In the genomic region with DNA sequence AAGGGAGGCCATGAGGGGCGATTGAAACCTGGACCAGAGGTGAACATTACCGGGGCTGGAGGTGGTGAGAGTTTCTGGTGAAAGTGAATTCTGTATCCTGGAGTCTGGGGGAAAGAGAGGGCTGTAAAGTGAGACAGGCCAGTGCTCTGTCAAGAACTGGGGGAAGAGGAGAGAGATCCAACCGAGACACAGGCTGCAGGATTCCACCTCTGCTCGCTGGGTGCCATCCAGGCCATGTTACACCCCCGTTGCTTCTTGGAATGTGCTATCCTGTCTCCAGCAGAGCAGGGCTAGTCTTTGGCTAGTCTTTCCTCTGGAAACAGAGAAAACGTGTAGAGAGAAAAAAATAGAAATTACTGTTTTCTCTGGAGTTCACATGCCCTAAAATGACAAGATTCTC, we compare ENCODE assay signal across 19 cellular contexts. TPM values are rescaled to one million over a fixed set of nuclear protein-coding genes. Genes with fewer than 3 reads are reported as not detected.
DNase-seq lines count a peak whose midpoint lies in the region; ATAC-seq, FAIRE-seq and TF ChIP-seq lines count a peak whose summit lies in the region.
"Had no signal": no experiment of that assay in that cellular context is flagged by ENCODE, and none has a peak within 500 bp of the region (broad histone marks: within the 10 kb centered on the region; RNA-seq: fewer than 3 reads in every experiment).

No MANE protein-coding gene starts in this region.

- no peaks in the 10 kb centered on the region for H3K9me1 ChIP-seq in K562 (ENCODE audit: control insufficient read depth, insufficient read depth, low read length)

- no peaks in the 10 kb centered on the region for H3K36me3 Mint-ChIP-seq in type B pancreatic cell
- H3K36me3 Mint-ChIP-seq: natural killer cell treated with Interleukin-12 subunit alpha and Interleukin-12 subunit beta and Interleukin-15 and Interleukin-18, amount 100 ng/mL, for 72 hours had no signal

- DNase-seq in H7 (peak; percentile 39), K562 (ENCODE audit: extremely low read depth in 1 of 4, low spot score in 3 of 4) (no peak), kidney tubule cell (ENCODE audit: low spot score) (peak; percentile 52), sigmoid colon (no peak), nucleus accumbens (lab: John Stamatoyannopoulos, UW) (no peak), type B pancreatic cell (ENCODE audit: extremely low spot score, unreplicated experiment) (no peak), 8988T (no peak)
- no peak for DNase-seq in stimulated activated naive CD8-positive, alpha-beta T cell treated with anti-CD3 and anti-CD28 coated beads, Interleukin-15, Interleukin-2, amounts not matched to agents 100 U/mL and 50 U/mL, for 24 hours
- DNase-seq: DMS153, Kasumi-1, left colon, NCI-H2029, SIG-M5 had no signal

- no peaks in the 10 kb centered on the region for H3K27me3 Mint-ChIP-seq in type B pancreatic cell

- H3K9me3 Mint-ChIP-seq in type B pancreatic cell: no peaks in the 10 kb centered on the region
- H3K9me3 Mint-ChIP-seq: natural killer cell treated with Interleukin-12 subunit alpha and Interleukin-12 subunit beta and Interleukin-15 and Interleukin-18, amount 100 ng/mL, for 72 hours had no signal

- H3K9ac ChIP-seq in K562 (ENCODE audit: insufficient read depth in 1 of 2, low read depth in 2 of 2, low read length in 2 of 2): peak overlapping the region in 1 of 2 experiments; percentile 47; a peak in 1 of 4 replicates

- H3K27me3 ChIP-seq in H7 (ENCODE audit: control insufficient read depth, insufficient read depth, low read length): no peaks in the 10 kb centered on the region
- H3K27me3 ChIP-seq in K562 (ENCODE audit: control insufficient read depth in 2 of 2, insufficient read depth in 2 of 2, low read length in 2 of 2): no peaks in the 10 kb centered on the region
- no peaks in the 10 kb centered on the region for H3K27me3 ChIP-seq in sigmoid colon

- CTCF ChIA-PET in K562 (lab: Yijun Ruan, JAX; ENCODE audit: low intra/inter-chr PET ratio): no interaction called here

- TF ChIP-seq CTCF in K562 (IDR thresholded peaks at IDR 0.05 in 2 of 3, conservative IDR thresholded peaks at IDR 0.05 in 1 of 3; ENCODE audit: insufficient read depth in 2 of 3, low read depth in 1 of 3, low read length in 3 of 3): no peak
- TF ChIP-seq CTCF in sigmoid colon (IDR thresholded peaks at IDR 0.05): no peak
- no peak for TF ChIP-seq CTCF in type B pancreatic cell (conservative IDR thresholded peaks at IDR 0.05)

- WGBS in K562 (ENCODE audit: insufficient coverage, low coverage, missing lambda C conversion rate): 65% methylated on average over 6 of the region's 6 CpGs
- WGBS in sigmoid colon, 2 donors: 80 to 82% methylated on average over 6 of the region's 6 CpGs

- H3K4me3 ChIP-seq in H7 (ENCODE audit: insufficient read depth, low read depth, low read length) (no peak overlapping the region), K562 (no peak overlapping the region), sigmoid colon (no peak overlapping the region)

- TF ChIP-seq EP300 in K562 (IDR thresholded peaks at IDR 0.05; ENCODE audit: low read length): no peak
- TF ChIP-seq EP300 in sigmoid colon (IDR thresholded peaks at IDR 0.05): no peak

- no peaks in the 10 kb centered on the region for H3K9me3 ChIP-seq in K562 (replicated peaks; ENCODE audit: control insufficient read depth, insufficient read depth, low read depth, low read length)
- no peaks in the 10 kb centered on the region for H3K9me3 ChIP-seq in sigmoid colon

- POLR2A ChIA-PET in K562 (lab: Yijun Ruan, JAX): interaction anchor here (0.5 kb wide), 1 partner anchor 225 kb away, joined by 3 read pairs; no protein-coding TSS in a partner anchor

- no peak overlapping the region for H3K27ac Mint-ChIP-seq in type B pancreatic cell
- H3K27ac Mint-ChIP-seq: natural killer cell treated with Interleukin-12 subunit alpha and Interleukin-12 subunit beta and Interleukin-15 and Interleukin-18, amount 100 ng/mL, for 72 hours had no signal

- peak; percentile 29 for FAIRE-seq in K562 (lab: Jason Lieb, UNC)
- FAIRE-seq: bronchial epithelial cell, H54 had no signal

- H3K4me2 ChIP-seq in K562 (ENCODE audit: insufficient read depth, low read length): no peak overlapping the region

- peak overlapping the region; percentile 82 for H2AFZ ChIP-seq in K562 (ENCODE audit: low read depth, low read length)

- TF ChIP-seq RAD21 in K562 (CRISPR knock-in tag; conservative IDR thresholded peaks at IDR 0.05 in 1 of 2, IDR thresholded peaks at IDR 0.05 in 1 of 2): no peak

- ATAC-seq in K562: peak; percentile 50
- no peak for ATAC-seq in stimulated activated naive CD8-positive, alpha-beta T cell treated with anti-CD3 and anti-CD28 coated beads, Interleukin-15, Interleukin-2, amounts not matched to agents 100 U/mL and 50 U/mL, for 24 hours
- ATAC-seq: left colon; natural killer cell treated with Interleukin-12 subunit alpha and Interleukin-12 subunit beta and Interleukin-15 and Interleukin-18, amount 100 ng/mL, for 72 hours had no signal

- H3K4me1 ChIP-seq in K562 (replicated peaks in 1 of 2; ENCODE audit: control insufficient read depth in 2 of 2, insufficient read depth in 2 of 2, low read length in 2 of 2): no peaks in the 10 kb centered on the region; a peak in 1 of 5 replicates
- peaks cover 0 to 16% (median 12%) of the 10 kb centered on the region in 4 donors for H3K4me1 ChIP-seq in sigmoid colon

- H3K36me3 ChIP-seq in H7 (replicated peaks; ENCODE audit: control insufficient read depth, insufficient read depth, low read length): no peaks in the 10 kb centered on the region
- H3K36me3 ChIP-seq in K562 (ENCODE audit: control insufficient read depth, insufficient read depth, low read length): no peaks in the 10 kb centered on the region
- no peaks in the 10 kb centered on the region for H3K36me3 ChIP-seq in sigmoid colon

- no peaks in the 10 kb centered on the region for H4K20me1 ChIP-seq in K562 (replicated peaks; ENCODE audit: control insufficient read depth, insufficient read depth, low read length)

- H3K79me2 ChIP-seq in K562 (ENCODE audit: control insufficient read depth, insufficient read depth, low read length): no peaks in the 10 kb centered on the region

- in situ Hi-C loops in K562 (cut with MboI): no loop called here

- H3K4me3 Mint-ChIP-seq in type B pancreatic cell: no peak overlapping the region
- H3K4me3 Mint-ChIP-seq: natural killer cell treated with Interleukin-12 subunit alpha and Interleukin-12 subunit beta and Interleukin-15 and Interleukin-18, amount 100 ng/mL, for 72 hours had no signal

- TF ChIP-seq POLR2A in K562 (conservative IDR thresholded peaks at IDR 0.05): no peak
- no peak for TF ChIP-seq POLR2A in sigmoid colon (IDR thresholded peaks at IDR 0.05)

- H3K27ac ChIP-seq in K562 (ENCODE audit: extremely low read depth, low read depth, low read length): no peak overlapping the region
- peak overlapping the region in 3 of 4 donors; percentile 29 to 69 (median 39) for H3K27ac ChIP-seq in sigmoid colon

- peaks cover 8% of the 10 kb centered on the region for H3K4me1 Mint-ChIP-seq in type B pancreatic cell (ENCODE audit: unreplicated experiment)

- no TSS peak for BruUV-seq in K562 (replicated peaks; lab: Mats Ljungman, UMichigan)

- intact Hi-C loops in K562 (cut with micrococcal nuclease) (no loop called here), sigmoid colon (cut with DNase I) (no loop called here)

RNA-seq across cellular contexts. Expression of a gene that starts 16.7 kb away (rescaled TPM):
- total RNA-seq in H7 (2014; rRNA removed; shearing (Covaris generic)): not detected in 2 replicates
- total RNA-seq in K562 (2011; cell fraction: chromatin; rRNA removed; ENCODE audit: low replicate concordance): not detected in 2 replicates
- total RNA-seq in K562 (2011; cell fraction: nucleolus; rRNA removed): not detected in 2 replicates
- not detected in 2 replicates for total RNA-seq in K562 (2011; cell fraction: nucleoplasm; rRNA removed)
- total RNA-seq in K562 (2014; rRNA removed) (0.18 TPM in 1 of 2 replicates, not detected in the other), K562 (2014; rRNA removed; fragmentation: Illumina TruSeq; extraction: Trizol) (0.07 and 0.16 TPM in 2 replicates), K562 (2015; rRNA removed; fragmentation: Illumina TruSeq; extraction: Trizol) (not detected in 2 replicates), K562 (2021) (not detected in 2 replicates), sigmoid colon (not detected), type B pancreatic cell (ENCODE audit: low replicate concordance) (not detected in 2 replicates)
- polyA plus RNA-seq in K562 (2011; rRNA removed) (0.04 and 0.08 TPM in 2 replicates), K562 (2014; fragmentation: Illumina TruSeq; extraction: Trizol) (0.14 and 0.18 TPM in 2 replicates), K562 (2014; fragmentation: Nextera tagmentation; extraction: Ambion mirVana) (under 1 TPM in 1 of 2 experiments, not detected in 1; 0.04 TPM), K562 (2014; rRNA removed) (0.18 TPM in 1 of 2 replicates, not detected in the other), sigmoid colon (not detected)
- 0.09 TPM in 1 of 2 replicates, not detected in the other for polyA plus RNA-seq in K562 (2011; cell fraction: cytosol; rRNA removed)
- not detected in 2 replicates for polyA plus RNA-seq in K562 (2011; cell fraction: nucleus; rRNA removed)
- polyA plus RNA-seq in K562 (2012): 0.06 TPM in 1 of 2 replicates, not detected in the other
- polyA minus RNA-seq in K562 (2011; rRNA and poly(A)+ RNA removed): not detected in 2 replicates
- polyA minus RNA-seq in K562 (2011; cell fraction: cytosol; rRNA and poly(A)+ RNA removed): not detected in 2 replicates
- not detected in 2 replicates for polyA minus RNA-seq in K562 (2011; cell fraction: nucleus; rRNA and poly(A)+ RNA removed)
- total RNA-seq: bronchial epithelial cell; glomerular endothelial cell; left colon; natural killer cell treated with Interleukin-12 subunit alpha and Interleukin-12 subunit beta and Interleukin-15 and Interleukin-18, amount 100 ng/mL, for 72 hours; ureter had no signal
- polyA plus RNA-seq: BJ had no signal

RNA-seq across cellular contexts. Expression of a gene that starts 39.7 kb away (rescaled TPM):
- 69.2 and 73.2 TPM in 2 replicates for total RNA-seq in H7 (2014; rRNA removed; shearing (Covaris generic))
- total RNA-seq in K562 (2011; cell fraction: chromatin; rRNA removed; ENCODE audit: low replicate concordance): 131 and 137 TPM in 2 replicates
- total RNA-seq in K562 (2011; cell fraction: nucleolus; rRNA removed): 44.4 and 57.6 TPM in 2 replicates
- 97.7 and 139 TPM in 2 replicates for total RNA-seq in K562 (2011; cell fraction: nucleoplasm; rRNA removed)
- 96.7 and 100 TPM in 2 replicates for total RNA-seq in K562 (2014; rRNA removed)
- total RNA-seq in K562 (2014; rRNA removed; fragmentation: Illumina TruSeq; extraction: Trizol): 90.0 and 94.3 TPM in 2 replicates
- 107 and 109 TPM in 2 replicates for total RNA-seq in K562 (2015; rRNA removed; fragmentation: Illumina TruSeq; extraction: Trizol)
- 67.7 and 69.8 TPM in 2 replicates for total RNA-seq in K562 (2021)
- polyA plus RNA-seq in K562 (2011; rRNA removed): 74.2 and 77.7 TPM in 2 replicates
- 57.4 and 72.2 TPM in 2 replicates for polyA plus RNA-seq in K562 (2011; cell fraction: cytosol; rRNA removed)
- polyA plus RNA-seq in K562 (2011; cell fraction: nucleus; rRNA removed): 122 and 155 TPM in 2 replicates
- 96.5 and 113 TPM in 2 replicates for polyA plus RNA-seq in K562 (2012)
- 61.9 and 70.4 TPM in 2 replicates for polyA plus RNA-seq in K562 (2014; fragmentation: Illumina TruSeq; extraction: Trizol)
- 10 to 100 TPM; 16.9 to 27.1 TPM for polyA plus RNA-seq in K562 (2014; fragmentation: Nextera tagmentation; extraction: Ambion mirVana)
- polyA plus RNA-seq in K562 (2014; rRNA removed): 83.4 and 85.7 TPM in 2 replicates
- polyA minus RNA-seq in K562 (2011; rRNA and poly(A)+ RNA removed): 135 and 141 TPM in 2 replicates
- 44.7 and 45.5 TPM in 2 replicates for polyA minus RNA-seq in K562 (2011; cell fraction: cytosol; rRNA and poly(A)+ RNA removed)
- 45.8 and 86.9 TPM in 2 replicates for polyA minus RNA-seq in K562 (2011; cell fraction: nucleus; rRNA and poly(A)+ RNA removed)
- total RNA-seq in sigmoid colon: 10 to 100 TPM; 35.5 to 40.8 (median 40.1) TPM
- polyA plus RNA-seq in sigmoid colon: 10 to 100 TPM; 11.4 to 21.8 (median 14.3) TPM
- total RNA-seq in type B pancreatic cell (ENCODE audit: low replicate concordance): 37.2 and 49.1 TPM in 2 replicates

Comparison
In these comparisons a context has a peak if more than half of its experiments do, and no peak if none do; other contexts are left out.
1. DNase-seq: peak in H7 (single experiment) and kidney tubule cell (single experiment); none in K562 (0 of 4), sigmoid colon (single experiment), nucleus accumbens (0 of 56), type B pancreatic cell (single experiment), stimulated activated naive CD8-positive, alpha-beta T cell treated with anti-CD3 and anti-CD28 coated beads, Interleukin-15, Interleukin-2, amounts not matched to agents 100 U/mL and 50 U/mL, for 24 hours (single experiment) and 8988T (single experiment).